1 cellular context compared by ENCODE assay signal in the genomic region with DNA sequence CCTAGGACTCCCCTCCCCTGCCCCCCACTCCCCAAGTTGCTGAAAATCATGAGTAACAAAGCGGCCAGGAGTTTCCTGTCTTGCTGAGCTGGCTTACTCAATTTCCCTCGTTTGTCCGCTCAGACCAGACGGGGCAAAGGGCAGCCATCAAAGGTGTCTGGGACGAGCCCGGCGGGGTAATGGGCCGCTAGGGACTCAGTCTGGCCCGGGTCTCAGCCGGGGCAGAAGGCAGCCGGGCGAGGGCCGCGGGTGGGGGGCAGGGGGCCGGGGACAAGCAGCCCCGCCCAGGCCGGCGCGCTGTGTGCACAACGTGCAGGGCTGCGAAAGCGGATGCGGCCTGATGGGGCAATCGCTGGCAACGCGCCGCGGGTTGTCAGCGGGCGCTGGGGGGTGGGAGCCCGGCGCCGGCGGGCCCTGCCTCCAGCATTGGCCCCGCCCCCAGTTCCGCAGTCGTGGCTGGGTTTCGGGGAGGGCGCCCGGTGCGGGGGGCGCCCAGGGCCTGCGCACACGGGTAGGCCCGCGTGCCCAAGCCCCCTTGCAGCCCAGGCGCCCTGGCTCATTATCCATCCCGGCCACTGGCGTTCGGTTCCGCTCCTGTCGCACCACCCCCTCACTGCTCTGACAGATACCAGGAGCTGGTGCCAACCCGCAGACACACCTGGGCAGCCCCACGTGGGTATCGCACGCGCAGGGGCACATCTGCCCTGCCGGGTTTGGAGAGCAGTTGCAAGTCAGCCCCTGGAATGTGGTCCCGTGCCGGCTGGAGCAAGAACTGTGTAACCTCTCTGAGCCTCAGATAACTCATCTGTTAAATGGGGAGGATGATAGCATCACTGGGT.
TF ChIP-seq lines count a peak whose summit lies in the region.

No MANE protein-coding gene starts in this region.

TF ChIP-seq in HepG2, 621 proteins besides CTCF, POLR2A, EP300 and RAD21 (continued from another document and continues in another):
- TF ChIP-seq, protein P1, sequence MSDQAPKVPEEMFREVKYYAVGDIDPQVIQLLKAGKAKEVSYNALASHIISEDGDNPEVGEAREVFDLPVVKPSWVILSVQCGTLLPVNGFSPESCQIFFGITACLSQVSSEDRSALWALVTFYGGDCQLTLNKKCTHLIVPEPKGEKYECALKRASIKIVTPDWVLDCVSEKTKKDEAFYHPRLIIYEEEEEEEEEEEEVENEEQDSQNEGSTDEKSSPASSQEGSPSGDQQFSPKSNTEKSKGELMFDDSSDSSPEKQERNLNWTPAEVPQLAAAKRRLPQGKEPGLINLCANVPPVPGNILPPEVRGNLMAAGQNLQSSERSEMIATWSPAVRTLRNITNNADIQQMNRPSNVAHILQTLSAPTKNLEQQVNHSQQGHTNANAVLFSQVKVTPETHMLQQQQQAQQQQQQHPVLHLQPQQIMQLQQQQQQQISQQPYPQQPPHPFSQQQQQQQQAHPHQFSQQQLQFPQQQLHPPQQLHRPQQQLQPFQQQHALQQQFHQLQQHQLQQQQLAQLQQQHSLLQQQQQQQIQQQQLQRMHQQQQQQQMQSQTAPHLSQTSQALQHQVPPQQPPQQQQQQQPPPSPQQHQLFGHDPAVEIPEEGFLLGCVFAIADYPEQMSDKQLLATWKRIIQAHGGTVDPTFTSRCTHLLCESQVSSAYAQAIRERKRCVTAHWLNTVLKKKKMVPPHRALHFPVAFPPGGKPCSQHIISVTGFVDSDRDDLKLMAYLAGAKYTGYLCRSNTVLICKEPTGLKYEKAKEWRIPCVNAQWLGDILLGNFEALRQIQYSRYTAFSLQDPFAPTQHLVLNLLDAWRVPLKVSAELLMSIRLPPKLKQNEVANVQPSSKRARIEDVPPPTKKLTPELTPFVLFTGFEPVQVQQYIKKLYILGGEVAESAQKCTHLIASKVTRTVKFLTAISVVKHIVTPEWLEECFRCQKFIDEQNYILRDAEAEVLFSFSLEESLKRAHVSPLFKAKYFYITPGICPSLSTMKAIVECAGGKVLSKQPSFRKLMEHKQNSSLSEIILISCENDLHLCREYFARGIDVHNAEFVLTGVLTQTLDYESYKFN (CRISPR knock-in tag; conservative IDR thresholded peaks at IDR 0.05), result peak; percentile 88
- TF ChIP-seq, protein P2, sequence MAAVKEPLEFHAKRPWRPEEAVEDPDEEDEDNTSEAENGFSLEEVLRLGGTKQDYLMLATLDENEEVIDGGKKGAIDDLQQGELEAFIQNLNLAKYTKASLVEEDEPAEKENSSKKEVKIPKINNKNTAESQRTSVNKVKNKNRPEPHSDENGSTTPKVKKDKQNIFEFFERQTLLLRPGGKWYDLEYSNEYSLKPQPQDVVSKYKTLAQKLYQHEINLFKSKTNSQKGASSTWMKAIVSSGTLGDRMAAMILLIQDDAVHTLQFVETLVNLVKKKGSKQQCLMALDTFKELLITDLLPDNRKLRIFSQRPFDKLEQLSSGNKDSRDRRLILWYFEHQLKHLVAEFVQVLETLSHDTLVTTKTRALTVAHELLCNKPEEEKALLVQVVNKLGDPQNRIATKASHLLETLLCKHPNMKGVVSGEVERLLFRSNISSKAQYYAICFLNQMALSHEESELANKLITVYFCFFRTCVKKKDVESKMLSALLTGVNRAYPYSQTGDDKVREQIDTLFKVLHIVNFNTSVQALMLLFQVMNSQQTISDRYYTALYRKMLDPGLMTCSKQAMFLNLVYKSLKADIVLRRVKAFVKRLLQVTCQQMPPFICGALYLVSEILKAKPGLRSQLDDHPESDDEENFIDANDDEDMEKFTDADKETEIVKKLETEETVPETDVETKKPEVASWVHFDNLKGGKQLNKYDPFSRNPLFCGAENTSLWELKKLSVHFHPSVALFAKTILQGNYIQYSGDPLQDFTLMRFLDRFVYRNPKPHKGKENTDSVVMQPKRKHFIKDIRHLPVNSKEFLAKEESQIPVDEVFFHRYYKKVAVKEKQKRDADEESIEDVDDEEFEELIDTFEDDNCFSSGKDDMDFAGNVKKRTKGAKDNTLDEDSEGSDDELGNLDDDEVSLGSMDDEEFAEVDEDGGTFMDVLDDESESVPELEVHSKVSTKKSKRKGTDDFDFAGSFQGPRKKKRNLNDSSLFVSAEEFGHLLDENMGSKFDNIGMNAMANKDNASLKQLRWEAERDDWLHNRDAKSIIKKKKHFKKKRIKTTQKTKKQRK (IDR thresholded peaks at IDR 0.05; ENCODE audit: low read length), result no peak
- TF ChIP-seq, protein P3, sequence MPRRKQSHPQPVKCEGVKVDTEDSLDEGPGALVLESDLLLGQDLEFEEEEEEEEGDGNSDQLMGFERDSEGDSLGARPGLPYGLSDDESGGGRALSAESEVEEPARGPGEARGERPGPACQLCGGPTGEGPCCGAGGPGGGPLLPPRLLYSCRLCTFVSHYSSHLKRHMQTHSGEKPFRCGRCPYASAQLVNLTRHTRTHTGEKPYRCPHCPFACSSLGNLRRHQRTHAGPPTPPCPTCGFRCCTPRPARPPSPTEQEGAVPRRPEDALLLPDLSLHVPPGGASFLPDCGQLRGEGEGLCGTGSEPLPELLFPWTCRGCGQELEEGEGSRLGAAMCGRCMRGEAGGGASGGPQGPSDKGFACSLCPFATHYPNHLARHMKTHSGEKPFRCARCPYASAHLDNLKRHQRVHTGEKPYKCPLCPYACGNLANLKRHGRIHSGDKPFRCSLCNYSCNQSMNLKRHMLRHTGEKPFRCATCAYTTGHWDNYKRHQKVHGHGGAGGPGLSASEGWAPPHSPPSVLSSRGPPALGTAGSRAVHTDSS (CRISPR knock-in tag; conservative IDR thresholded peaks at IDR 0.05), result no peak
- TF ChIP-seq SMYD3 (CRISPR knock-in tag; IDR thresholded peaks at IDR 0.05), result 0 out of 2 replicates have a peak, but pooled peaks have one; percentile 13
- peak; percentile 87; the same call in 1 of the 2 replicates for TF ChIP-seq ZNF331 (CRISPR knock-in tag; IDR thresholded peaks at IDR 0.05)
- TF ChIP-seq, protein P4, sequence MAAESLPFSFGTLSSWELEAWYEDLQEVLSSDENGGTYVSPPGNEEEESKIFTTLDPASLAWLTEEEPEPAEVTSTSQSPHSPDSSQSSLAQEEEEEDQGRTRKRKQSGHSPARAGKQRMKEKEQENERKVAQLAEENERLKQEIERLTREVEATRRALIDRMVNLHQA (CRISPR knock-in tag; IDR thresholded peaks at IDR 0.05), result peak; percentile 45; the same call in 1 of the 2 replicates
- TF ChIP-seq, protein P5, sequence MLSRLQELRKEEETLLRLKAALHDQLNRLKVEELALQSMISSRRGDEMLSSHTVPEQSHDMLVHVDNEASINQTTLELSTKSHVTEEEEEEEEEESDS (CRISPR knock-in tag; IDR thresholded peaks at IDR 0.05; ENCODE audit: borderline replicate concordance), result no peak
- TF ChIP-seq, protein P6, sequence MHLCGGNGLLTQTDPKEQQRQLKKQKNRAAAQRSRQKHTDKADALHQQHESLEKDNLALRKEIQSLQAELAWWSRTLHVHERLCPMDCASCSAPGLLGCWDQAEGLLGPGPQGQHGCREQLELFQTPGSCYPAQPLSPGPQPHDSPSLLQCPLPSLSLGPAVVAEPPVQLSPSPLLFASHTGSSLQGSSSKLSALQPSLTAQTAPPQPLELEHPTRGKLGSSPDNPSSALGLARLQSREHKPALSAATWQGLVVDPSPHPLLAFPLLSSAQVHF (CRISPR knock-in tag; IDR thresholded peaks at IDR 0.05), result no peak
- TF ChIP-seq ZNF556 (CRISPR knock-in tag; IDR thresholded peaks at IDR 0.05; ENCODE audit: borderline replicate concordance), result no peak
- peak; percentile 52; the same call in 1 of the 2 replicates for TF ChIP-seq ZNF549 (CRISPR knock-in tag; IDR thresholded peaks at IDR 0.05)
- TF ChIP-seq, protein P7, sequence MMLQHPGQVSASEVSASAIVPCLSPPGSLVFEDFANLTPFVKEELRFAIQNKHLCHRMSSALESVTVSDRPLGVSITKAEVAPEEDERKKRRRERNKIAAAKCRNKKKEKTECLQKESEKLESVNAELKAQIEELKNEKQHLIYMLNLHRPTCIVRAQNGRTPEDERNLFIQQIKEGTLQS (CRISPR knock-in tag; IDR thresholded peaks at IDR 0.05), result 0 out of 2 replicates have a peak, but pooled peaks have one; percentile 35
- TF ChIP-seq, protein P8, sequence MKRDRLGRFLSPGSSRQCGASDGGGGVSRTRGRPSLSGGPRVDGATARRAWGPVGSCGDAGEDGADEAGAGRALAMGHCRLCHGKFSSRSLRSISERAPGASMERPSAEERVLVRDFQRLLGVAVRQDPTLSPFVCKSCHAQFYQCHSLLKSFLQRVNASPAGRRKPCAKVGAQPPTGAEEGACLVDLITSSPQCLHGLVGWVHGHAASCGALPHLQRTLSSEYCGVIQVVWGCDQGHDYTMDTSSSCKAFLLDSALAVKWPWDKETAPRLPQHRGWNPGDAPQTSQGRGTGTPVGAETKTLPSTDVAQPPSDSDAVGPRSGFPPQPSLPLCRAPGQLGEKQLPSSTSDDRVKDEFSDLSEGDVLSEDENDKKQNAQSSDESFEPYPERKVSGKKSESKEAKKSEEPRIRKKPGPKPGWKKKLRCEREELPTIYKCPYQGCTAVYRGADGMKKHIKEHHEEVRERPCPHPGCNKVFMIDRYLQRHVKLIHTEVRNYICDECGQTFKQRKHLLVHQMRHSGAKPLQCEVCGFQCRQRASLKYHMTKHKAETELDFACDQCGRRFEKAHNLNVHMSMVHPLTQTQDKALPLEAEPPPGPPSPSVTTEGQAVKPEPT (CRISPR knock-in tag; IDR thresholded peaks at IDR 0.05; ENCODE audit: low read depth), result no peak
- no peak for TF ChIP-seq ATRX (CRISPR knock-in tag; IDR thresholded peaks at IDR 0.05; ENCODE audit: borderline replicate concordance)
- TF ChIP-seq, protein P9, sequence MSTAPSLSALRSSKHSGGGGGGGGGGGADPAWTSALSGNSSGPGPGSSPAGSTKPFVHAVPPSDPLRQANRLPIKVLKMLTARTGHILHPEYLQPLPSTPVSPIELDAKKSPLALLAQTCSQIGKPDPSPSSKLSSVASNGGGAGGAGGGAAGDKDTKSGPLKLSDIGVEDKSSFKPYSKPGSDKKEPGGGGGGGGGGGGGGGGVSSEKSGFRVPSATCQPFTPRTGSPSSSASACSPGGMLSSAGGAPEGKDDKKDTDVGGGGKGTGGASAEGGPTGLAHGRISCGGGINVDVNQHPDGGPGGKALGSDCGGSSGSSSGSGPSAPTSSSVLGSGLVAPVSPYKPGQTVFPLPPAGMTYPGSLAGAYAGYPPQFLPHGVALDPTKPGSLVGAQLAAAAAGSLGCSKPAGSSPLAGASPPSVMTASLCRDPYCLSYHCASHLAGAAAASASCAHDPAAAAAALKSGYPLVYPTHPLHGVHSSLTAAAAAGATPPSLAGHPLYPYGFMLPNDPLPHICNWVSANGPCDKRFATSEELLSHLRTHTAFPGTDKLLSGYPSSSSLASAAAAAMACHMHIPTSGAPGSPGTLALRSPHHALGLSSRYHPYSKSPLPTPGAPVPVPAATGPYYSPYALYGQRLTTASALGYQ (CRISPR knock-in tag; IDR thresholded peaks at IDR 0.05), result peak; percentile 50; the same call in 1 of the 2 replicates
- TF ChIP-seq NR2F2 (IDR thresholded peaks at IDR 0.05; ENCODE audit: borderline replicate concordance, low read depth), result peak; percentile 35; the same call in 1 of the 2 replicates
- TF ChIP-seq, protein P10, sequence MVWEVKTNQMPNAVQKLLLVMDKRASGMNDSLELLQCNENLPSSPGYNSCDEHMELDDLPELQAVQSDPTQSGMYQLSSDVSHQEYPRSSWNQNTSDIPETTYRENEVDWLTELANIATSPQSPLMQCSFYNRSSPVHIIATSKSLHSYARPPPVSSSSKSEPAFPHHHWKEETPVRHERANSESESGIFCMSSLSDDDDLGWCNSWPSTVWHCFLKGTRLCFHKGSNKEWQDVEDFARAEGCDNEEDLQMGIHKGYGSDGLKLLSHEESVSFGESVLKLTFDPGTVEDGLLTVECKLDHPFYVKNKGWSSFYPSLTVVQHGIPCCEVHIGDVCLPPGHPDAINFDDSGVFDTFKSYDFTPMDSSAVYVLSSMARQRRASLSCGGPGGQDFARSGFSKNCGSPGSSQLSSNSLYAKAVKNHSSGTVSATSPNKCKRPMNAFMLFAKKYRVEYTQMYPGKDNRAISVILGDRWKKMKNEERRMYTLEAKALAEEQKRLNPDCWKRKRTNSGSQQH (CRISPR knock-in tag; IDR thresholded peaks at IDR 0.05; ENCODE audit: low read depth), result no peak
- TF ChIP-seq KDM1A (CRISPR knock-in tag; IDR thresholded peaks at IDR 0.05), result 0 out of 2 replicates have a peak, but pooled peaks have one; percentile 41
- TF ChIP-seq NKX3-1 (CRISPR knock-in tag; IDR thresholded peaks at IDR 0.05), result no peak
- no peak; the same call in 1 of the 2 replicates for TF ChIP-seq ZSCAN9 (CRISPR knock-in tag; IDR thresholded peaks at IDR 0.05; ENCODE audit: borderline replicate concordance)
- TF ChIP-seq, protein P11, sequence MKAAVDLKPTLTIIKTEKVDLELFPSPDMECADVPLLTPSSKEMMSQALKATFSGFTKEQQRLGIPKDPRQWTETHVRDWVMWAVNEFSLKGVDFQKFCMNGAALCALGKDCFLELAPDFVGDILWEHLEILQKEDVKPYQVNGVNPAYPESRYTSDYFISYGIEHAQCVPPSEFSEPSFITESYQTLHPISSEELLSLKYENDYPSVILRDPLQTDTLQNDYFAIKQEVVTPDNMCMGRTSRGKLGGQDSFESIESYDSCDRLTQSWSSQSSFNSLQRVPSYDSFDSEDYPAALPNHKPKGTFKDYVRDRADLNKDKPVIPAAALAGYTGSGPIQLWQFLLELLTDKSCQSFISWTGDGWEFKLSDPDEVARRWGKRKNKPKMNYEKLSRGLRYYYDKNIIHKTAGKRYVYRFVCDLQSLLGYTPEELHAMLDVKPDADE (CRISPR knock-in tag; IDR thresholded peaks at IDR 0.05), result no peak
- TF ChIP-seq, protein P12, sequence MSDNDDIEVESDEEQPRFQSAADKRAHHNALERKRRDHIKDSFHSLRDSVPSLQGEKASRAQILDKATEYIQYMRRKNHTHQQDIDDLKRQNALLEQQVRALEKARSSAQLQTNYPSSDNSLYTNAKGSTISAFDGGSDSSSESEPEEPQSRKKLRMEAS (IDR thresholded peaks at IDR 0.05), result peak; percentile 95
- peak; percentile 85; the same call in 1 of the 2 replicates for TF ChIP-seq KDM5B (CRISPR knock-in tag; IDR thresholded peaks at IDR 0.05; ENCODE audit: borderline replicate concordance)
- TF ChIP-seq SAFB2 (CRISPR knock-in tag; IDR thresholded peaks at IDR 0.05; ENCODE audit: borderline replicate concordance, low read depth), result no peak
- 0 out of 2 replicates have a peak, but pooled peaks have one; percentile 33 for TF ChIP-seq ZZZ3 (CRISPR knock-in tag; IDR thresholded peaks at IDR 0.05; ENCODE audit: borderline replicate concordance)
- no peak for TF ChIP-seq ZFP36L2 (CRISPR knock-in tag; IDR thresholded peaks at IDR 0.05)
- TF ChIP-seq, protein P13, sequence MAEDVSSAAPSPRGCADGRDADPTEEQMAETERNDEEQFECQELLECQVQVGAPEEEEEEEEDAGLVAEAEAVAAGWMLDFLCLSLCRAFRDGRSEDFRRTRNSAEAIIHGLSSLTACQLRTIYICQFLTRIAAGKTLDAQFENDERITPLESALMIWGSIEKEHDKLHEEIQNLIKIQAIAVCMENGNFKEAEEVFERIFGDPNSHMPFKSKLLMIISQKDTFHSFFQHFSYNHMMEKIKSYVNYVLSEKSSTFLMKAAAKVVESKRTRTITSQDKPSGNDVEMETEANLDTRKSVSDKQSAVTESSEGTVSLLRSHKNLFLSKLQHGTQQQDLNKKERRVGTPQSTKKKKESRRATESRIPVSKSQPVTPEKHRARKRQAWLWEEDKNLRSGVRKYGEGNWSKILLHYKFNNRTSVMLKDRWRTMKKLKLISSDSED (CRISPR knock-in tag; IDR thresholded peaks at IDR 0.05), result no peak
- TF ChIP-seq SNAI1 (CRISPR knock-in tag; IDR thresholded peaks at IDR 0.05; ENCODE audit: borderline replicate concordance), result no peak
- TF ChIP-seq MXI1 (IDR thresholded peaks at IDR 0.05; ENCODE audit: borderline replicate concordance, low read depth, low read length), result peak; percentile 90; the same call in 2 of the 3 replicates
- TF ChIP-seq ATF7 (IDR thresholded peaks at IDR 0.05), result no peak
- TF ChIP-seq ATF7 (CRISPR knock-in tag; IDR thresholded peaks at IDR 0.05), result no peak; the same call in 1 of the 2 replicates
- TF ChIP-seq ARHGAP35 (CRISPR knock-in tag; IDR thresholded peaks at IDR 0.05; ENCODE audit: borderline replicate concordance), result no peak
- peak; percentile 28; the same call in 1 of the 2 replicates for TF ChIP-seq HMG20B (CRISPR knock-in tag; conservative IDR thresholded peaks at IDR 0.05)
- TF ChIP-seq ZNF234 (CRISPR knock-in tag; conservative IDR thresholded peaks at IDR 0.05), result no peak
